ENCODE assay signal across 20 cellular contexts in genomic region chr5:106307265-106307664, GRCh38.
DNase-seq lines count a peak whose midpoint lies in the region; ATAC-seq and TF ChIP-seq lines count a peak whose summit lies in the region.
"Had no signal": no experiment of that assay in that cellular context is flagged by ENCODE, and none has a peak within 500 bp of the region (broad histone marks: within the 10 kb centered on the region; RNA-seq: fewer than 3 reads in every experiment).

No MANE protein-coding gene starts in this region.

- H3K4me2 ChIP-seq in smooth muscle cell, result peak overlapping the region; percentile 36
- H3K4me2 ChIP-seq: BLaER1, KMS-11 had no signal

- no peaks in the 10 kb centered on the region for H4K20me1 ChIP-seq in smooth muscle cell (ENCODE audit: low read depth)
- H4K20me1 ChIP-seq: BLaER1 had no signal

- TF ChIP-seq POLR2A in suprapubic skin (IDR thresholded peaks at IDR 0.05), result no peak

- no peak for TF ChIP-seq CTCF in smooth muscle cell (IDR thresholded peaks at IDR 0.05; ENCODE audit: borderline replicate concordance, insufficient read depth, poor library complexity, severe bottlenecking)
- TF ChIP-seq CTCF in activated CD8-positive, alpha-beta T cell treated with anti-CD3 and anti-CD28 coated beads for 36 hours (IDR thresholded peaks at IDR 0.05), result no peak
- TF ChIP-seq CTCF in suprapubic skin (IDR thresholded peaks at IDR 0.05), result no peak

- H3K9me3 Mint-ChIP-seq in activated CD8-positive, alpha-beta T cell treated with anti-CD3 and anti-CD28 coated beads for 36 hours, result peaks cover 2% of the 10 kb centered on the region

- H3K27ac ChIP-seq in HUES48 (ENCODE audit: low read depth, low read length), result peak overlapping the region; percentile 65
- H3K27ac ChIP-seq in smooth muscle cell (ENCODE audit: low read depth), result peak overlapping the region; percentile 77
- H3K27ac ChIP-seq in effector memory CD4-positive, alpha-beta T cell (ENCODE audit: insufficient read depth, low read length, poor library complexity, severe bottlenecking), result no peak overlapping the region
- H3K27ac ChIP-seq in suprapubic skin, result no peak overlapping the region
- H3K27ac ChIP-seq: BLaER1, KMS-11, Peyer's patch had no signal

- DNase-seq in astrocyte of the hippocampus (ENCODE audit: low read depth, low spot score) (peak; percentile 62), iris pigment epithelial cell (ENCODE audit: low read depth) (peak; percentile 22), smooth muscle cell (lab: John Stamatoyannopoulos, UW; ENCODE audit: unreplicated experiment) (no peak), suprapubic skin (ENCODE audit: low spot score in 2 of 2) (no peak)
- no peak for DNase-seq in effector memory CD4-positive, alpha-beta T cell
- DNase-seq in activated CD8-positive, alpha-beta T cell treated with anti-CD3 and anti-CD28 coated beads for 36 hours, result no peak
- DNase-seq: CD4-positive, CD25-positive, alpha-beta regulatory T cell; DMS153; MM.1S; NCI-H2029 treated with DMSO at 0.1 percent for 48 hours; NCI-H446 treated with DMSO at 0.1 percent for 48 hours; NCI-H526 treated with DMSO at 0.1 percent for 48 hours; OCI-M1; Peyer's patch; SHP77 treated with DMSO at 0.1 percent for 48 hours had no signal

- no peaks in the 10 kb centered on the region for H3K27me3 Mint-ChIP-seq in activated CD8-positive, alpha-beta T cell treated with anti-CD3 and anti-CD28 coated beads for 36 hours
- H3K27me3 Mint-ChIP-seq: CD4-positive, CD25-positive, alpha-beta regulatory T cell; IgD-negative memory B cell had no signal

- H3K79me2 ChIP-seq in smooth muscle cell (ENCODE audit: low read depth), result no peaks in the 10 kb centered on the region

- H3K36me3 ChIP-seq in HUES48 (ENCODE audit: control insufficient read depth, insufficient read depth, low read length) (no peaks in the 10 kb centered on the region), smooth muscle cell (ENCODE audit: low read depth) (no peaks in the 10 kb centered on the region), suprapubic skin (no peaks in the 10 kb centered on the region)
- H3K36me3 ChIP-seq in effector memory CD4-positive, alpha-beta T cell (ENCODE audit: control insufficient read depth, insufficient read depth, low read length), result no peaks in the 10 kb centered on the region
- H3K36me3 ChIP-seq: BLaER1, Peyer's patch had no signal

- H3F3A ChIP-seq in smooth muscle cell (ENCODE audit: low read depth), result no peaks in the 10 kb centered on the region

- no peak overlapping the region for H3K27ac Mint-ChIP-seq in activated CD8-positive, alpha-beta T cell treated with anti-CD3 and anti-CD28 coated beads for 36 hours
- H3K27ac Mint-ChIP-seq: CD4-positive, CD25-positive, alpha-beta regulatory T cell; IgD-negative memory B cell had no signal

- H3K4me3 Mint-ChIP-seq in activated CD8-positive, alpha-beta T cell treated with anti-CD3 and anti-CD28 coated beads for 36 hours, result no peak overlapping the region
- H3K4me3 Mint-ChIP-seq: CD4-positive, CD25-positive, alpha-beta regulatory T cell; IgD-negative memory B cell had no signal

- H3K27me3 ChIP-seq in HUES48 (ENCODE audit: control insufficient read depth, insufficient read depth, low read length), result no peaks in the 10 kb centered on the region
- H3K27me3 ChIP-seq in smooth muscle cell (ENCODE audit: low read depth), result no peaks in the 10 kb centered on the region
- no peaks in the 10 kb centered on the region for H3K27me3 ChIP-seq in effector memory CD4-positive, alpha-beta T cell (replicated peaks; ENCODE audit: control insufficient read depth, insufficient read depth, low read length, poor library complexity, severe bottlenecking)
- no peaks in the 10 kb centered on the region for H3K27me3 ChIP-seq in suprapubic skin
- H3K27me3 ChIP-seq: BLaER1, Peyer's patch had no signal

- CTCF ChIA-PET in activated CD8-positive, alpha-beta T cell treated with anti-CD3 and anti-CD28 coated beads for 36 hours (lab: Charles Lee), result no interaction called here

- POLR2A ChIA-PET in activated CD8-positive, alpha-beta T cell treated with anti-CD3 and anti-CD28 coated beads for 36 hours (lab: Charles Lee), result no interaction called here

- ATAC-seq in activated CD8-positive, alpha-beta T cell treated with anti-CD3 and anti-CD28 coated beads for 36 hours, result no peak
- no peak for ATAC-seq in GM19023 (IDR thresholded peaks at IDR 0.05; ENCODE audit: unreplicated experiment)

- H3K4me3 ChIP-seq in HUES48 (ENCODE audit: low read depth, low read length) (no peak overlapping the region), smooth muscle cell (no peak overlapping the region), suprapubic skin (no peak overlapping the region)
- H3K4me3 ChIP-seq in effector memory CD4-positive, alpha-beta T cell (ENCODE audit: insufficient read depth, low read depth, low read length, poor library complexity, severe bottlenecking), result no peak overlapping the region
- H3K4me3 ChIP-seq: BLaER1, Peyer's patch had no signal

- H3K36me3 Mint-ChIP-seq in activated CD8-positive, alpha-beta T cell treated with anti-CD3 and anti-CD28 coated beads for 36 hours (ENCODE audit: low read depth), result no peaks in the 10 kb centered on the region
- H3K36me3 Mint-ChIP-seq: CD4-positive, CD25-positive, alpha-beta regulatory T cell; IgD-negative memory B cell had no signal

- 48% methylated on average over 5 of the region's 5 CpGs for WGBS in smooth muscle cell (ENCODE audit: low lambda C conversion rate)
- WGBS in suprapubic skin, result 82% methylated on average over 5 of the region's 5 CpGs

- H3K4me1 ChIP-seq in HUES48 (ENCODE audit: control insufficient read depth, insufficient read depth, low read length) (peaks cover 26% of the 10 kb centered on the region), smooth muscle cell (ENCODE audit: low read depth) (no peaks in the 10 kb centered on the region), suprapubic skin (no peaks in the 10 kb centered on the region)
- no peaks in the 10 kb centered on the region for H3K4me1 ChIP-seq in effector memory CD4-positive, alpha-beta T cell (ENCODE audit: control insufficient read depth, insufficient read depth, low read length, poor library complexity, severe bottlenecking)
- H3K4me1 ChIP-seq: BLaER1, Peyer's patch had no signal

- intact Hi-C loops in activated CD8-positive, alpha-beta T cell treated with anti-CD3 and anti-CD28 coated beads for 36 hours (cut with micrococcal nuclease), result no loop called here

- TF ChIP-seq EP300 in suprapubic skin (IDR thresholded peaks at IDR 0.05), result no peak

- H3K9ac ChIP-seq in HUES48 (ENCODE audit: low read depth, low read length) (peak overlapping the region; percentile 55; the same call in 1 of the 2 replicates), smooth muscle cell (ENCODE audit: low read depth) (no peak overlapping the region)
- H3K9ac ChIP-seq: BLaER1, KMS-11 had no signal

- H3K9me3 ChIP-seq in HUES48 (ENCODE audit: control insufficient read depth, insufficient read depth, low read length), result no peaks in the 10 kb centered on the region
- no peaks in the 10 kb centered on the region for H3K9me3 ChIP-seq in smooth muscle cell (replicated peaks; ENCODE audit: low read depth)
- no peaks in the 10 kb centered on the region for H3K9me3 ChIP-seq in effector memory CD4-positive, alpha-beta T cell (ENCODE audit: control insufficient read depth, low read length)
- no peaks in the 10 kb centered on the region for H3K9me3 ChIP-seq in suprapubic skin
- H3K9me3 ChIP-seq: BLaER1, Peyer's patch had no signal

- H3K4me1 Mint-ChIP-seq in activated CD8-positive, alpha-beta T cell treated with anti-CD3 and anti-CD28 coated beads for 36 hours (ENCODE audit: low read depth), result no peaks in the 10 kb centered on the region
- H3K4me1 Mint-ChIP-seq: CD4-positive, CD25-positive, alpha-beta regulatory T cell; IgD-negative memory B cell had no signal

- H2AFZ ChIP-seq in smooth muscle cell (ENCODE audit: low read depth), result no peak overlapping the region

Comparison
In these comparisons a context has a peak if more than half of its experiments do, and no peak if none do; other contexts are left out.
1. H3K27ac ChIP-seq: peak in HUES48 (single experiment) and smooth muscle cell (single experiment); none in effector memory CD4-positive, alpha-beta T cell (single experiment) and suprapubic skin (single experiment).
2. DNase-seq: peak in astrocyte of the hippocampus (single experiment) and iris pigment epithelial cell (single experiment); none in smooth muscle cell (single experiment), effector memory CD4-positive, alpha-beta T cell (0 of 3), activated CD8-positive, alpha-beta T cell treated with anti-CD3 and anti-CD28 coated beads for 36 hours (single experiment) and suprapubic skin (0 of 2).